ENCODE assay signal across 1 cellular context in the genomic region with DNA sequence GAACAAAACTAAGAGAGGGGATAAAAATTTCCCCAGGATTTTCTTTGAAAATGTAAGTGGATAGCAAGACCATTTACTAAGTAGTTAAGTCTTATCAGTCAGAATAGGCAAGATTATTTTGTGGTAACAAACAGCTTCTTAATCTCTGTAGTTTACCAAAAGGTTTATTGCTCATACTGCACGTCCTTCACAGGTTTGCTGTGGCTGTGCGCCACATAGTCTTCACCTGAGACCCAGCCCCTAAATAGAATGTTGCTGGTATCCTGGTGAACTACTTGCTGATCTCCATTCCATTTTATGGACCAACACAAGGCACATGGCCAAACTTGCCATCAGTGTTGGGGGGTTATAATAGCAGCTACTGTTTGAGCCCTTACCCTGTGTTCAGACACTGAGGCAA.
TF ChIP-seq lines count a peak whose summit lies in the region.

No MANE protein-coding gene starts in this region.

TF ChIP-seq in GM23338, 12 proteins besides CTCF, POLR2A, EP300 and RAD21 (continued from another document):
- TF ChIP-seq ETS1 (IDR thresholded peaks at IDR 0.05) (no peak), NANOG (IDR thresholded peaks at IDR 0.05; ENCODE audit: borderline replicate concordance) (no peak), EZH2phosphoT487 (IDR thresholded peaks at IDR 0.05; ENCODE audit: unreplicated experiment) (no peak), CREB1 (CRISPR knock-in tag; IDR thresholded peaks at IDR 0.05; ENCODE audit: low read depth) (no peak), ZNF331 (CRISPR knock-in tag; IDR thresholded peaks at IDR 0.05; ENCODE audit: low read depth) (no peak), POLR2AphosphoS5 (IDR thresholded peaks at IDR 0.05; ENCODE audit: low read depth) (no peak), STAT1 (IDR thresholded peaks at IDR 0.05; ENCODE audit: unreplicated experiment) (no peak), JUNB (IDR thresholded peaks at IDR 0.05; ENCODE audit: unreplicated experiment) (no peak)
- TF ChIP-seq, protein P1, sequence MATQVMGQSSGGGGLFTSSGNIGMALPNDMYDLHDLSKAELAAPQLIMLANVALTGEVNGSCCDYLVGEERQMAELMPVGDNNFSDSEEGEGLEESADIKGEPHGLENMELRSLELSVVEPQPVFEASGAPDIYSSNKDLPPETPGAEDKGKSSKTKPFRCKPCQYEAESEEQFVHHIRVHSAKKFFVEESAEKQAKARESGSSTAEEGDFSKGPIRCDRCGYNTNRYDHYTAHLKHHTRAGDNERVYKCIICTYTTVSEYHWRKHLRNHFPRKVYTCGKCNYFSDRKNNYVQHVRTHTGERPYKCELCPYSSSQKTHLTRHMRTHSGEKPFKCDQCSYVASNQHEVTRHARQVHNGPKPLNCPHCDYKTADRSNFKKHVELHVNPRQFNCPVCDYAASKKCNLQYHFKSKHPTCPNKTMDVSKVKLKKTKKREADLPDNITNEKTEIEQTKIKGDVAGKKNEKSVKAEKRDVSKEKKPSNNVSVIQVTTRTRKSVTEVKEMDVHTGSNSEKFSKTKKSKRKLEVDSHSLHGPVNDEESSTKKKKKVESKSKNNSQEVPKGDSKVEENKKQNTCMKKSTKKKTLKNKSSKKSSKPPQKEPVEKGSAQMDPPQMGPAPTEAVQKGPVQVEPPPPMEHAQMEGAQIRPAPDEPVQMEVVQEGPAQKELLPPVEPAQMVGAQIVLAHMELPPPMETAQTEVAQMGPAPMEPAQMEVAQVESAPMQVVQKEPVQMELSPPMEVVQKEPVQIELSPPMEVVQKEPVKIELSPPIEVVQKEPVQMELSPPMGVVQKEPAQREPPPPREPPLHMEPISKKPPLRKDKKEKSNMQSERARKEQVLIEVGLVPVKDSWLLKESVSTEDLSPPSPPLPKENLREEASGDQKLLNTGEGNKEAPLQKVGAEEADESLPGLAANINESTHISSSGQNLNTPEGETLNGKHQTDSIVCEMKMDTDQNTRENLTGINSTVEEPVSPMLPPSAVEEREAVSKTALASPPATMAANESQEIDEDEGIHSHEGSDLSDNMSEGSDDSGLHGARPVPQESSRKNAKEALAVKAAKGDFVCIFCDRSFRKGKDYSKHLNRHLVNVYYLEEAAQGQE (IDR thresholded peaks at IDR 0.05; ENCODE audit: unreplicated experiment) = no peak
